24 cellular contexts compared by ENCODE assay signal in the genomic region with DNA sequence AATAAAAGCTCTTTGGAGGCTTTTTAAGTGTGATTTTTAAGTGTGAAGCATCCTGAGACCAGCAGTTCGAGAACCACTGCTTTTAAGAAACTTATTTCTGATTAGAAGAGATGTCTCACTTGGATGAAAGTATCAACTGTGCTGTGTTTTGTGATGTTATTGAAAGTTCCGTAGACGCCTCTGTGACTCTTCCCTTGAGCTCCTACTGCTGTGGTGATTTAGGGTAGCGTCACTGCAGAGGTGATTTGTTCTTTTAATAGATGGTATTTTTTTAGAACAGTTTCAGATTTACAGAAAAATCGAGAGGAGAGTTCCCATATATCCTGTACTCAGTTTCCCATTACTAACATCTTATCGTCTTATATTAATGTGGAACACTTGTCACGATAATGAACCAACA. TPM values are rescaled to one million over a fixed set of nuclear protein-coding genes. Genes with fewer than 3 reads are reported as not detected.
A peak's percentile ranks its signal among the peaks of the same experiment; 100 is the strongest.
DNase-seq lines count a peak whose midpoint lies in the region; ATAC-seq and TF ChIP-seq lines count a peak whose summit lies in the region.
"Had no signal": no experiment of that assay in that cellular context is flagged by ENCODE, and none has a peak within 500 bp of the region (broad histone marks: within the 10 kb centered on the region; RNA-seq: fewer than 3 reads in every experiment).

No MANE protein-coding gene starts in this region.

- no peak for TF ChIP-seq CTCF in CD8-positive, alpha-beta T cell (IDR thresholded peaks at IDR 0.05)
- no peak for TF ChIP-seq CTCF in osteocyte (IDR thresholded peaks at IDR 0.05)

- intact Hi-C loops in CD8-positive, alpha-beta T cell (cut with DNase I, micrococcal nuclease), result no loop called here

- peaks cover 93% of the 10 kb centered on the region for H3K36me3 Mint-ChIP-seq in CD8-positive, alpha-beta T cell
- peaks cover 51% of the 10 kb centered on the region for H3K36me3 Mint-ChIP-seq in activated CD4-positive, alpha-beta T cell treated with anti-CD3 and anti-CD28 coated beads, Interleukin-2, amount 10 ng/mL, durations not matched to agents 7 days and 5 days (ENCODE audit: low read depth)
- H3K36me3 Mint-ChIP-seq in osteocyte (ENCODE audit: unreplicated experiment), result peaks cover 72% of the 10 kb centered on the region

- H3K4me1 ChIP-seq in CD8-positive, alpha-beta T cell (ENCODE audit: insufficient read depth, low read length), result no peaks in the 10 kb centered on the region
- H3K4me1 ChIP-seq: A549; BLaER1 treated with 17β-estradiol and CSF1 and Interleukin-3, amounts not matched to agents 10 nM and 100 nM had no signal

- no peaks in the 10 kb centered on the region for H3K9me3 Mint-ChIP-seq in CD8-positive, alpha-beta T cell
- no peaks in the 10 kb centered on the region for H3K9me3 Mint-ChIP-seq in activated CD4-positive, alpha-beta T cell treated with anti-CD3 and anti-CD28 coated beads, Interleukin-2, amount 10 ng/mL, durations not matched to agents 7 days and 5 days
- H3K9me3 Mint-ChIP-seq in osteocyte (ENCODE audit: unreplicated experiment), result no peaks in the 10 kb centered on the region
- H3K9me3 Mint-ChIP-seq: CD4-positive, alpha-beta T cell; CD8-positive, alpha-beta memory T cell had no signal

- POLR2A ChIA-PET in CD8-positive, alpha-beta T cell (lab: Charles Lee), result no interaction called here
- POLR2A ChIA-PET in activated CD4-positive, alpha-beta T cell treated with anti-CD3 and anti-CD28 coated beads, Interleukin-2, amount 10 ng/mL, durations not matched to agents 7 days and 5 days (lab: Charles Lee), result no interaction called here

- no peaks in the 10 kb centered on the region for H3K27me3 ChIP-seq in CD8-positive, alpha-beta T cell (ENCODE audit: insufficient read depth, low read length)
- H3K27me3 ChIP-seq: BLaER1 treated with 17β-estradiol and CSF1 and Interleukin-3, amounts not matched to agents 10 nM and 100 nM had no signal

- no peak overlapping the region for H3K4me3 ChIP-seq in CD8-positive, alpha-beta T cell (ENCODE audit: low read depth, low read length)
- H3K4me3 ChIP-seq: A549; BLaER1 treated with 17β-estradiol and CSF1 and Interleukin-3, amounts not matched to agents 10 nM and 100 nM; GM12878 had no signal

- H3K9me3 ChIP-seq in CD8-positive, alpha-beta T cell (ENCODE audit: low read length), result no peaks in the 10 kb centered on the region
- H3K9me3 ChIP-seq: A549; BLaER1 treated with 17β-estradiol and CSF1 and Interleukin-3, amounts not matched to agents 10 nM and 100 nM had no signal

- peaks cover 52% of the 10 kb centered on the region for H3K36me3 ChIP-seq in CD8-positive, alpha-beta T cell (ENCODE audit: insufficient read depth, low read length)

- no peak overlapping the region for H3K4me3 Mint-ChIP-seq in CD8-positive, alpha-beta T cell
- H3K4me3 Mint-ChIP-seq in activated CD4-positive, alpha-beta T cell treated with anti-CD3 and anti-CD28 coated beads, Interleukin-2, amount 10 ng/mL, durations not matched to agents 7 days and 5 days, result no peak overlapping the region
- no peak overlapping the region for H3K4me3 Mint-ChIP-seq in osteocyte (ENCODE audit: unreplicated experiment)
- H3K4me3 Mint-ChIP-seq: B cell; CD4-positive, alpha-beta T cell; CD8-positive, alpha-beta memory T cell had no signal

- H3K27me3 Mint-ChIP-seq in CD8-positive, alpha-beta T cell (ENCODE audit: low read depth), result no peaks in the 10 kb centered on the region
- H3K27me3 Mint-ChIP-seq in activated CD4-positive, alpha-beta T cell treated with anti-CD3 and anti-CD28 coated beads, Interleukin-2, amount 10 ng/mL, durations not matched to agents 7 days and 5 days, result no peaks in the 10 kb centered on the region
- no peaks in the 10 kb centered on the region for H3K27me3 Mint-ChIP-seq in osteocyte (ENCODE audit: unreplicated experiment)
- H3K27me3 Mint-ChIP-seq: B cell; CD4-positive, alpha-beta T cell; CD8-positive, alpha-beta memory T cell had no signal

- H3K27ac Mint-ChIP-seq in CD8-positive, alpha-beta T cell, result peak overlapping the region; percentile 22
- H3K27ac Mint-ChIP-seq in activated CD4-positive, alpha-beta T cell treated with anti-CD3 and anti-CD28 coated beads, Interleukin-2, amount 10 ng/mL, durations not matched to agents 7 days and 5 days, result no peak overlapping the region
- H3K27ac Mint-ChIP-seq in osteocyte (ENCODE audit: unreplicated experiment), result no peak overlapping the region
- H3K27ac Mint-ChIP-seq: B cell; CD4-positive, alpha-beta T cell had no signal

- no peak for ATAC-seq in CD8-positive, alpha-beta T cell
- ATAC-seq: A549, GM12878 had no signal

- no peaks in the 10 kb centered on the region for H3K4me1 Mint-ChIP-seq in CD8-positive, alpha-beta T cell (ENCODE audit: low read depth)
- H3K4me1 Mint-ChIP-seq in activated CD4-positive, alpha-beta T cell treated with anti-CD3 and anti-CD28 coated beads, Interleukin-2, amount 10 ng/mL, durations not matched to agents 7 days and 5 days, result no peaks in the 10 kb centered on the region
- H3K4me1 Mint-ChIP-seq in osteocyte (ENCODE audit: unreplicated experiment), result no peaks in the 10 kb centered on the region
- H3K4me1 Mint-ChIP-seq: B cell; CD8-positive, alpha-beta memory T cell had no signal

- DNase-seq in CD8-positive, alpha-beta T cell, result no peak
- peak in 4 of 61 donors; percentile 13 to 60 (median 38) for DNase-seq in caudate nucleus (lab: John Stamatoyannopoulos, UW)
- DNase-seq in putamen (ENCODE audit: low spot score), result peak; percentile 56
- DNase-seq in activated CD4-positive, alpha-beta T cell treated with anti-CD3 and anti-CD28 coated beads, Interleukin-2, amount 10 ng/mL, durations not matched to agents 7 days and 5 days, result no peak
- no peak for DNase-seq in osteocyte (ENCODE audit: extremely low spot score, unreplicated experiment)
- no peak for DNase-seq in dermis blood vessel endothelial cell
- DNase-seq: AML-193; CD4-positive, alpha-beta T cell; CD8-positive, alpha-beta memory T cell; COR-L47; DMS 273 treated with DMSO at 0.1 percent for 48 hours; DMS153; DMS53; DMS79; DND-41; EL; GDM1 had no signal

- H3K27ac ChIP-seq in CD8-positive, alpha-beta T cell (ENCODE audit: low read depth, low read length), result no peak overlapping the region
- H3K27ac ChIP-seq in caudate nucleus (ENCODE audit: low read depth, low read length), result peak overlapping the region; percentile 63
- H3K27ac ChIP-seq: 22Rv1; A549; BLaER1 treated with 17β-estradiol and CSF1 and Interleukin-3, amounts not matched to agents 10 nM and 100 nM; C4-2B had no signal

- CTCF ChIA-PET in CD8-positive, alpha-beta T cell (lab: Charles Lee), result no interaction called here
- CTCF ChIA-PET in activated CD4-positive, alpha-beta T cell treated with anti-CD3 and anti-CD28 coated beads, Interleukin-2, amount 10 ng/mL, durations not matched to agents 7 days and 5 days (lab: Charles Lee), result no interaction called here

RNA-seq across cellular contexts. Expression of a gene that starts 29.5 kb away (rescaled TPM):
- total RNA-seq in CD8-positive, alpha-beta T cell, result 10 to 100 TPM; 23.5 to 24.8 TPM
- 10 to 100 TPM; 55.3 to 63.5 TPM for total RNA-seq in activated CD4-positive, alpha-beta T cell treated with anti-CD3 and anti-CD28 coated beads, Interleukin-2, amount 10 ng/mL, durations not matched to agents 7 days and 5 days
- total RNA-seq in osteocyte (77.8 and 86.1 TPM in 2 replicates), dermis blood vessel endothelial cell (127 and 145 TPM in 2 replicates)

RNA-seq across cellular contexts. Expression of a gene that starts 29.9 kb away (rescaled TPM):
- total RNA-seq in CD8-positive, alpha-beta T cell, result 1 to 10 TPM; 1.7 to 2.1 TPM
- 1 to 10 TPM; 5.2 to 6.4 TPM for total RNA-seq in activated CD4-positive, alpha-beta T cell treated with anti-CD3 and anti-CD28 coated beads, Interleukin-2, amount 10 ng/mL, durations not matched to agents 7 days and 5 days
- total RNA-seq in osteocyte (8.8 and 9.5 TPM in 2 replicates), dermis blood vessel endothelial cell (5.8 and 7.0 TPM in 2 replicates)

RNA-seq across cellular contexts. Expression of a gene that starts 57.8 kb away (rescaled TPM):
- 1 to 10 TPM; 4.8 to 5.4 TPM for total RNA-seq in CD8-positive, alpha-beta T cell
- 10 to 100 TPM; 16.1 to 16.5 TPM for total RNA-seq in activated CD4-positive, alpha-beta T cell treated with anti-CD3 and anti-CD28 coated beads, Interleukin-2, amount 10 ng/mL, durations not matched to agents 7 days and 5 days
- total RNA-seq in osteocyte (0.40 and 0.44 TPM in 2 replicates), dermis blood vessel endothelial cell (13.9 and 15.7 TPM in 2 replicates)
- total RNA-seq: G401 had no signal
